Comparison of ENCODE assay signal across 8 cellular contexts in genomic region chr16:66608241-66609138, GRCh38. TPM values are rescaled to one million over a fixed set of nuclear protein-coding genes. Genes with fewer than 3 reads are reported as not detected.
DNase-seq lines count a peak whose midpoint lies in the region; ATAC-seq and TF ChIP-seq lines count a peak whose summit lies in the region.

No MANE protein-coding gene starts in this region.

- DNase-seq in ACHN (peak; percentile 96), SHP77 (lab: John Stamatoyannopoulos, UW) (peak; percentile 61 to 64), foreskin melanocyte (peak; percentile 56), occipital lobe (lab: John Stamatoyannopoulos, UW) (peak; percentile 67), suprapubic skin (ENCODE audit: low spot score in 2 of 2) (peak; percentile 89 to 90)
- DNase-seq in Jurkat, Clone E6-1 (ENCODE audit: low read depth, low spot score) = peak; percentile 68
- DNase-seq in activated effector memory CD4-positive, alpha-beta T cell treated with Interleukin-2 at 50 U/mL for 16 hours = peak; percentile 69

- no peak overlapping the region for H3K4me3 ChIP-seq in Jurkat, Clone E6-1 (ENCODE audit: low read length)
- no peak overlapping the region for H3K4me3 ChIP-seq in suprapubic skin

- WGBS in suprapubic skin = 36% methylated on average over 14 of the region's 17 CpGs

- no peak overlapping the region for H3K27ac ChIP-seq in suprapubic skin

- no peak for TF ChIP-seq POLR2A in suprapubic skin (IDR thresholded peaks at IDR 0.05)

- peaks cover 33% of the 10 kb centered on the region for H3K4me1 ChIP-seq in suprapubic skin

- peak; percentile 62 to 92 for TF ChIP-seq CTCF in suprapubic skin (IDR thresholded peaks at IDR 0.05)

- peaks cover 46% of the 10 kb centered on the region for H3K36me3 ChIP-seq in suprapubic skin

- H3K9me3 ChIP-seq in suprapubic skin = no peaks in the 10 kb centered on the region

- peak; percentile 26 for ATAC-seq in GM18511 (IDR thresholded peaks at IDR 0.05; ENCODE audit: unreplicated experiment)

- no peak for TF ChIP-seq EP300 in suprapubic skin (IDR thresholded peaks at IDR 0.05)

- H3K27me3 ChIP-seq in suprapubic skin = no peaks in the 10 kb centered on the region

- in situ Hi-C loops in ACHN (cut with HindIII; ENCODE audit: low pct_ligation_motif_present, low pct_unique_long_range_greater_than_20kb, low sequenced_read_pairs) = no loop called here

RNA-seq across cellular contexts. Expression of gene CMTM3, which starts 4.0 kb away (rescaled TPM):
- 103 TPM for polyA plus RNA-seq in Jurkat, Clone E6-1 (2012; ENCODE audit: insufficient read depth, insufficient read length)
- total RNA-seq in occipital lobe = 8.7 TPM
- 10 to 100 TPM in 2 of 4 donors, 1 to 10 TPM in 2; 6.5 to 15.5 (median 9.2) TPM for total RNA-seq in suprapubic skin

RNA-seq across cellular contexts. Expression of gene CMTM2, which starts 29.2 kb away (rescaled TPM):
- 2.6 TPM for polyA plus RNA-seq in Jurkat, Clone E6-1 (2012; ENCODE audit: insufficient read depth, insufficient read length)
- total RNA-seq in occipital lobe (not detected), suprapubic skin (not detected)

RNA-seq across cellular contexts. Expression of gene CMTM1, which starts 42.3 kb away (rescaled TPM):
- 17.6 TPM for polyA plus RNA-seq in Jurkat, Clone E6-1 (2012; ENCODE audit: insufficient read depth, insufficient read length)
- total RNA-seq in occipital lobe = 2.7 TPM
- total RNA-seq in suprapubic skin = 1 to 10 TPM in 3 of 4 donors, under 1 TPM in 1; 0.97 to 1.6 (median 1.5) TPM

RNA-seq across cellular contexts. Expression of gene CKLF, which starts 56.1 kb away (rescaled TPM):
- polyA plus RNA-seq in Jurkat, Clone E6-1 (2012; ENCODE audit: insufficient read depth, insufficient read length) = 665 TPM
- 37.0 TPM for total RNA-seq in occipital lobe
- 10 to 100 TPM; 15.4 to 33.7 (median 21.4) TPM for total RNA-seq in suprapubic skin

RNA-seq across cellular contexts. Expression of gene TK2, which starts 58.6 kb away (rescaled TPM):
- polyA plus RNA-seq in Jurkat, Clone E6-1 (2012; ENCODE audit: insufficient read depth, insufficient read length) = 16.9 TPM
- total RNA-seq in occipital lobe (26.4 TPM), suprapubic skin (10 to 100 TPM; 13.6 to 27.0 (median 19.7) TPM)
